9 cellular contexts compared by ENCODE assay signal in genomic region chr12:106135781-106136180, GRCh38. TPM values are rescaled to one million over a fixed set of nuclear protein-coding genes. Genes with fewer than 3 reads are reported as not detected.
DNase-seq lines count a peak whose midpoint lies in the region; ATAC-seq and TF ChIP-seq lines count a peak whose summit lies in the region.
"Had no signal": no experiment of that assay in that cellular context is flagged by ENCODE, and none has a peak within 500 bp of the region (broad histone marks: within the 10 kb centered on the region; RNA-seq: fewer than 3 reads in every experiment).

No MANE protein-coding gene starts in this region.

- H3K9me3 ChIP-seq in thyroid gland = no peaks in the 10 kb centered on the region
- H3K9me3 ChIP-seq in HAP-1 = 0 out of 2 replicates have a peak, but pooled peaks cover under 1% of the 10 kb centered on the region
- no peaks in the 10 kb centered on the region for H3K9me3 ChIP-seq in T-helper 17 cell (ENCODE audit: control insufficient read depth, low read length, poor library complexity, severe bottlenecking)

- H3K27ac Mint-ChIP-seq in T-helper 17 cell = no peak overlapping the region

- TF ChIP-seq POLR2A in thyroid gland (IDR thresholded peaks at IDR 0.05) = no peak

- H3K4me1 ChIP-seq in thyroid gland = peaks cover 29 to 32% of the 10 kb centered on the region in 2 donors
- peaks cover 37% of the 10 kb centered on the region for H3K4me1 ChIP-seq in HAP-1

- H3K36me3 ChIP-seq in brain microvascular endothelial cell (replicated peaks) (no peaks in the 10 kb centered on the region), thyroid gland (no peaks in the 10 kb centered on the region), HAP-1 (replicated peaks) (no peaks in the 10 kb centered on the region)

- peak overlapping the region; percentile 36 for H3K4me3 ChIP-seq in brain microvascular endothelial cell (ENCODE audit: low read depth, low read length)
- no peak overlapping the region for H3K4me3 ChIP-seq in thyroid gland (replicated peaks in 1 of 3)
- no peak overlapping the region for H3K4me3 ChIP-seq in HAP-1

- H3K27ac ChIP-seq in brain microvascular endothelial cell = peak overlapping the region; percentile 68
- H3K27ac ChIP-seq in thyroid gland = peak overlapping the region in 2 of 3 donors; percentile 11 to 91
- H3K27ac ChIP-seq: 22Rv1 had no signal

- 7 to 14% methylated on average over 4 of the region's 4 CpGs for WGBS in thyroid gland, 2 donors

- H3K4me3 Mint-ChIP-seq in T-helper 17 cell = no peak overlapping the region

- H3K4me1 Mint-ChIP-seq in T-helper 17 cell = peaks cover 10% of the 10 kb centered on the region

- ATAC-seq in T-helper 17 cell = no peak

- H3K27me3 Mint-ChIP-seq in T-helper 17 cell = peaks cover 84% of the 10 kb centered on the region

- no peaks in the 10 kb centered on the region for H3K27me3 ChIP-seq in brain microvascular endothelial cell (replicated peaks)
- H3K27me3 ChIP-seq in thyroid gland = no peaks in the 10 kb centered on the region
- no peaks in the 10 kb centered on the region for H3K27me3 ChIP-seq in HAP-1 (ENCODE audit: low read depth)

- in situ Hi-C loops in brain microvascular endothelial cell (cut with HindIII; ENCODE audit: low pct_ligation_motif_present, low sequenced_read_pairs) = no loop called here
- in situ Hi-C loops in HAP-1 (cut with MboI; ENCODE audit: low sequenced_read_pairs) = loop anchor here (10.0 kb wide), 1 partner anchor 421 kb away; no protein-coding TSS in a partner anchor

- peaks cover 4% of the 10 kb centered on the region for H3K36me3 Mint-ChIP-seq in T-helper 17 cell (ENCODE audit: low read depth)

- intact Hi-C loops in thyroid gland (cut with DNase I) = loop anchor here (2.0 to 5.0 kb wide), 2 partner anchors 428 to 715 kb away; no protein-coding TSS in a partner anchor

- no peak for TF ChIP-seq CTCF in brain microvascular endothelial cell (IDR thresholded peaks at IDR 0.05; ENCODE audit: low read depth, low read length, missing control alignments)
- no peak for TF ChIP-seq CTCF in thyroid gland (IDR thresholded peaks at IDR 0.05)

- peak; percentile 39 for DNase-seq in DMS79 (lab: John Stamatoyannopoulos, UW)
- DNase-seq in DMS79 treated with DMSO at 0.1 percent for 48 hours (lab: John Stamatoyannopoulos, UW) = no peak
- DNase-seq in brain microvascular endothelial cell = no peak
- peak; percentile 21 for DNase-seq in kidney tubule cell (ENCODE audit: low spot score)
- DNase-seq in thyroid gland = peak; percentile 19 to 20
- DNase-seq in SIG-M5 (lab: John Stamatoyannopoulos, UW) = no peak
- no peak for DNase-seq in HAP-1 (ENCODE audit: low spot score in 2 of 2)
- DNase-seq in T-helper 17 cell = no peak

RNA-seq across cellular contexts. Expression of gene NUAK1, which starts 3.0 kb away (rescaled TPM):
- total RNA-seq in thyroid gland = 10 to 100 TPM in 3 of 4 donors, 1 to 10 TPM in 1; 4.5 to 38.4 (median 10.6) TPM
- under 1 TPM in 1 of 2 donors, not detected in 1; 0.05 TPM for total RNA-seq in T-helper 17 cell

Comparison
In these comparisons a context has a peak if more than half of its experiments do, and no peak if none do; other contexts are left out.
1. DNase-seq: peak in DMS79 (single experiment), kidney tubule cell (single experiment) and thyroid gland (2 of 2); none in DMS79 treated with DMSO at 0.1 percent for 48 hours (single experiment), brain microvascular endothelial cell (single experiment), SIG-M5 (single experiment), HAP-1 (0 of 2) and T-helper 17 cell (0 of 3).
2. RNA of gene NUAK1, which starts 3.0 kb away (total RNA-seq): 4.5 to 38.4 TPM in thyroid gland; 0.05 TPM in T-helper 17 cell; every median in the first group is over 4 times any median in the second.